In the genomic region with DNA sequence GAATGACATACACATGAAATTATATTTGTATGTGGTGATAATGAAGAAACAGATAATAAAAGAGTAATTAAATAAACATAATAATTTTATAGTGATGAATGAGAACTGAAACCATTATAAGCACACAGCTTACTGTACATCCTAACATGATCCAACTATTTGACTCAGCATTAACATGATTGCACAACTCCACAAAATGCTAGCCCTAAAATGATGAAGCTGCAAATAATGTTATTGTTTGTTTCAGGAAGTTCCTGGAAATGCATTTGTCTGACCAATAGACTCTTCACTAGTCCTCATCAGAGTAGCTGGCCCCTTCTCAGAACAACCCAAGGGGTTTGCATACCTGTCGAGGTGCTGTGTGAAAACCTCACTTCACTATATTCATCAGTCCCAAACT, we compare ENCODE assay signal across 15 cellular contexts.
DNase-seq lines count a peak whose midpoint lies in the region; ATAC-seq, FAIRE-seq and TF ChIP-seq lines count a peak whose summit lies in the region.
"Had no signal": no experiment of that assay in that cellular context is flagged by ENCODE, and none has a peak within 500 bp of the region (broad histone marks: within the 10 kb centered on the region; RNA-seq: fewer than 3 reads in every experiment).

No MANE protein-coding gene starts in this region.

- ATAC-seq in Right ventricle myocardium superior (ENCODE audit: poor library complexity) (peak; percentile 56), upper lobe of right lung (peak; percentile 47), GM21786 (IDR thresholded peaks at IDR 0.05; ENCODE audit: unreplicated experiment) (no peak)
- ATAC-seq: activated T-helper 17 cell treated with anti-CD3 and anti-CD28 coated beads, Interleukin-2, amount 50 U/mL, for 72 hours; stimulated activated naive CD8-positive, alpha-beta T cell treated with anti-CD3 and anti-CD28 coated beads, Interleukin-15, Interleukin-2, amounts not matched to agents 100 U/mL and 50 U/mL, for 24 hours had no signal

- H3K36me3 Mint-ChIP-seq in astrocyte (ENCODE audit: low read depth, unreplicated experiment) = no peaks in the 10 kb centered on the region

- H3K4me1 ChIP-seq in right atrium auricular region (no peaks in the 10 kb centered on the region), astrocyte (ENCODE audit: insufficient read depth, low read length) (no peaks in the 10 kb centered on the region), upper lobe of right lung (no peaks in the 10 kb centered on the region)
- H3K4me1 ChIP-seq: upper lobe of left lung had no signal

- FAIRE-seq in astrocyte (lab: Jason Lieb, UNC) = no peak
- FAIRE-seq: A204.1, frontal cortex had no signal

- H3K27me3 ChIP-seq in right atrium auricular region (no peaks in the 10 kb centered on the region), astrocyte (ENCODE audit: insufficient read depth, low read length) (no peaks in the 10 kb centered on the region), upper lobe of right lung (no peaks in the 10 kb centered on the region)
- H3K27me3 ChIP-seq: upper lobe of left lung had no signal

- H4K20me1 ChIP-seq in astrocyte (ENCODE audit: insufficient read depth, low read length) = no peaks in the 10 kb centered on the region

- H3K27ac ChIP-seq in right atrium auricular region = no peak overlapping the region
- H3K27ac ChIP-seq in astrocyte (ENCODE audit: low read depth, low read length) = no peak overlapping the region
- no peak overlapping the region for H3K27ac ChIP-seq in upper lobe of right lung
- H3K27ac ChIP-seq: upper lobe of left lung had no signal

- H2AFZ ChIP-seq in astrocyte (ENCODE audit: low read depth, low read length) = no peak overlapping the region

- H3K36me3 ChIP-seq in right atrium auricular region = no peaks in the 10 kb centered on the region
- no peaks in the 10 kb centered on the region for H3K36me3 ChIP-seq in astrocyte (ENCODE audit: insufficient read depth, low read length)
- no peaks in the 10 kb centered on the region for H3K36me3 ChIP-seq in upper lobe of right lung
- H3K36me3 ChIP-seq: upper lobe of left lung had no signal

- H3K4me2 ChIP-seq in astrocyte (ENCODE audit: low read length) = no peak overlapping the region

- peaks cover 4% of the 10 kb centered on the region for H3K9me3 Mint-ChIP-seq in astrocyte (ENCODE audit: unreplicated experiment)
- H3K9me3 Mint-ChIP-seq: activated T-helper 17 cell treated with anti-CD3 and anti-CD28 coated beads, Interleukin-2, amount 50 U/mL, for 72 hours had no signal

- H3K9me3 ChIP-seq in right atrium auricular region = no peaks in the 10 kb centered on the region
- H3K9me3 ChIP-seq in astrocyte (ENCODE audit: insufficient read depth, low read depth, low read length) = no peaks in the 10 kb centered on the region
- H3K9me3 ChIP-seq in upper lobe of right lung = no peaks in the 10 kb centered on the region
- H3K9me3 ChIP-seq: upper lobe of left lung had no signal

- no peaks in the 10 kb centered on the region for H3K79me2 ChIP-seq in astrocyte (ENCODE audit: insufficient read depth, low read length)

- peaks cover 3% of the 10 kb centered on the region for H3K27me3 Mint-ChIP-seq in astrocyte (ENCODE audit: low read depth, unreplicated experiment)
- H3K27me3 Mint-ChIP-seq: activated T-helper 17 cell treated with anti-CD3 and anti-CD28 coated beads, Interleukin-2, amount 50 U/mL, for 72 hours had no signal

- no peak overlapping the region for H3K4me3 Mint-ChIP-seq in astrocyte (ENCODE audit: unreplicated experiment)
- H3K4me3 Mint-ChIP-seq: activated T-helper 17 cell treated with anti-CD3 and anti-CD28 coated beads, Interleukin-2, amount 50 U/mL, for 72 hours had no signal

- DNase-seq in Right ventricle myocardium superior = no peak
- no peak for DNase-seq in right atrium auricular region (ENCODE audit: low spot score)
- peak; percentile 46 for DNase-seq in astrocyte (ENCODE audit: low read depth)
- peak; percentile 47 for DNase-seq in fibroblast of the conjunctiva (ENCODE audit: low read depth)
- no peak for DNase-seq in upper lobe of right lung
- DNase-seq in NCI-H1092 (lab: John Stamatoyannopoulos, UW) = no peak
- DNase-seq in NCI-H1105 treated with DMSO at 0.1 percent for 48 hours (lab: John Stamatoyannopoulos, UW) = no peak
- DNase-seq: NCI-H2081 treated with DMSO at 0.1 percent for 48 hours; stimulated activated naive CD8-positive, alpha-beta T cell treated with anti-CD3 and anti-CD28 coated beads, Interleukin-15, Interleukin-2, amounts not matched to agents 100 U/mL and 50 U/mL, for 24 hours; T-helper 1 cell; upper lobe of left lung had no signal

- no peak for TF ChIP-seq CTCF in right atrium auricular region (IDR thresholded peaks at IDR 0.05)
- TF ChIP-seq CTCF in astrocyte (IDR thresholded peaks at IDR 0.05; ENCODE audit: insufficient read depth, low read depth, low read length) = no peak
- no peak for TF ChIP-seq CTCF in upper lobe of right lung (IDR thresholded peaks at IDR 0.05)

- no peak overlapping the region for H3K27ac Mint-ChIP-seq in astrocyte (ENCODE audit: unreplicated experiment)
- H3K27ac Mint-ChIP-seq: activated T-helper 17 cell treated with anti-CD3 and anti-CD28 coated beads, Interleukin-2, amount 50 U/mL, for 72 hours had no signal

- intact Hi-C loops in Right ventricle myocardium superior (cut with DNase I) = no loop called here
- intact Hi-C loops in upper lobe of right lung (cut with DNase I) = no loop called here

- no peak overlapping the region for H3K9ac ChIP-seq in astrocyte (ENCODE audit: low read length)

- no peak overlapping the region for H3K4me3 ChIP-seq in right atrium auricular region
- H3K4me3 ChIP-seq in astrocyte (ENCODE audit: insufficient read depth, low read depth, low read length) = no peak overlapping the region
- no peak overlapping the region for H3K4me3 ChIP-seq in upper lobe of right lung
- H3K4me3 ChIP-seq: upper lobe of left lung had no signal

- no peaks in the 10 kb centered on the region for H3K4me1 Mint-ChIP-seq in astrocyte (ENCODE audit: low read depth, unreplicated experiment)
- H3K4me1 Mint-ChIP-seq: activated T-helper 17 cell treated with anti-CD3 and anti-CD28 coated beads, Interleukin-2, amount 50 U/mL, for 72 hours had no signal

Comparison
In these comparisons a context has a peak if more than half of its experiments do, and no peak if none do; other contexts are left out.
1. DNase-seq: peak in astrocyte (single experiment) and fibroblast of the conjunctiva (single experiment); none in Right ventricle myocardium superior (single experiment), right atrium auricular region (single experiment), upper lobe of right lung (single experiment), NCI-H1092 (single experiment) and NCI-H1105 treated with DMSO at 0.1 percent for 48 hours (single experiment).